Comparison of ENCODE assay signal across 1 cellular context in the genomic region with DNA sequence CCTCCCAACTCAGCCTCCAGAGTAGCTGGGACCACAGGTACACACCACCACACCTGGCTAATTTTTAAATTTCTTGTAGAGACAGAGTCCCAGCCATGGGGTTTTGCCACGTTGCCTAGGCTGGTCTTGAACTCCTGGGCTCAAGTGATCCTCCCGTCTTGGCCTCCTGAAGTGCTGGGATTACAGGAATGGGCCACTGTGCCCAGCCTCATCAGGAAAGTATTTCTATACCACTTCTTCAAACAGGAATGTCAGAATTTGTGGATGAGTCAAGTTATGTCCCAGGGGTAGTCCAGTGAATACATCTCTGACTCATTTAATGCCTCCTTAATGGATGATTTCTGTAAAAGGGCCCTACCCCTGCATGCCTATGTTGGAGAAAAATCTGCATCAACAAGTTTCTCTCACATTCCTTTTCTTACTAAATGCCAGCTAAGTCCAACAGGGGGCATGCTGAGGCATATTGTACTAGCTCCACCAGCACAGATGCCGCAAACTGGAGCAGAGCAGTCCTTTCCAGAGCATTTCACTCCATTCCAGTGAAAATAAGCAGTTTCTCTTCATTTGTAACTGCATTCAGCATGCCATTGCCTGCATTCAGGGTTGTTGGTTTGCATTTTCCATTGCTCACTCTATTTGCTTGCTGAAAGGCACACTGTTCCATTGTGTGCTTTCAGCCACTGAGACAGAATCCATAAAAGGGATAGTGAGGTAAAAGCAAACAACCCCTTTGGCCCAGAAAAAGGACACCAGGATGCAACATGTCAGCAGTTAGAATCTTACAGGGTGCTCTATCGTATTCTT.
A peak's percentile ranks its signal among the peaks of the same experiment; 100 is the strongest.
TF ChIP-seq lines count a peak whose summit lies in the region.

No MANE protein-coding gene starts in this region.

TF ChIP-seq in HepG2, 621 proteins besides CTCF, POLR2A, EP300 and RAD21 (continued from another document and continues in another):
- peak; percentile 49; the same call in 1 of the 2 replicates for TF ChIP-seq TBX3 (IDR thresholded peaks at IDR 0.05; ENCODE audit: borderline replicate concordance)
- no peak for TF ChIP-seq SIN3B (IDR thresholded peaks at IDR 0.05; ENCODE audit: low read length)
- no peak for TF ChIP-seq EZH2 (conservative IDR thresholded peaks at IDR 0.05; ENCODE audit: low read depth, low read length)
- no peak for TF ChIP-seq BORCS8-MEF2B (CRISPR knock-in tag; IDR thresholded peaks at IDR 0.05)
- TF ChIP-seq ZNF205 (CRISPR knock-in tag; IDR thresholded peaks at IDR 0.05), result 0 out of 2 replicates have a peak, but pooled peaks have one; percentile 30
- TF ChIP-seq ZBTB39 (CRISPR knock-in tag; IDR thresholded peaks at IDR 0.05), result no peak
- TF ChIP-seq ZFAT (CRISPR knock-in tag; conservative IDR thresholded peaks at IDR 0.05), result no peak
- TF ChIP-seq ZKSCAN1 (IDR thresholded peaks at IDR 0.05; ENCODE audit: low read length), result 0 out of 2 replicates have a peak, but pooled peaks have one; percentile 10
- peak; percentile 62; the same call in 1 of the 2 replicates for TF ChIP-seq MAFF (IDR thresholded peaks at IDR 0.05; ENCODE audit: low read depth, low read length)
- TF ChIP-seq ZNF878 (CRISPR knock-in tag; IDR thresholded peaks at IDR 0.05), result 0 out of 2 replicates have a peak, but pooled peaks have one; percentile 48
- no peak for TF ChIP-seq ZFP91 (CRISPR knock-in tag; IDR thresholded peaks at IDR 0.05; ENCODE audit: borderline replicate concordance)
- TF ChIP-seq ATF2 (CRISPR knock-in tag; IDR thresholded peaks at IDR 0.05), result no peak; the same call in 1 of the 2 replicates
- TF ChIP-seq ZBTB7B (CRISPR knock-in tag; IDR thresholded peaks at IDR 0.05), result no peak
- TF ChIP-seq, protein P1, sequence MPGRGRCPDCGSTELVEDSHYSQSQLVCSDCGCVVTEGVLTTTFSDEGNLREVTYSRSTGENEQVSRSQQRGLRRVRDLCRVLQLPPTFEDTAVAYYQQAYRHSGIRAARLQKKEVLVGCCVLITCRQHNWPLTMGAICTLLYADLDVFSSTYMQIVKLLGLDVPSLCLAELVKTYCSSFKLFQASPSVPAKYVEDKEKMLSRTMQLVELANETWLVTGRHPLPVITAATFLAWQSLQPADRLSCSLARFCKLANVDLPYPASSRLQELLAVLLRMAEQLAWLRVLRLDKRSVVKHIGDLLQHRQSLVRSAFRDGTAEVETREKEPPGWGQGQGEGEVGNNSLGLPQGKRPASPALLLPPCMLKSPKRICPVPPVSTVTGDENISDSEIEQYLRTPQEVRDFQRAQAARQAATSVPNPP (CRISPR knock-in tag; IDR thresholded peaks at IDR 0.05), result no peak
- no peak for TF ChIP-seq ZNF724P (CRISPR knock-in tag; IDR thresholded peaks at IDR 0.05; ENCODE audit: borderline replicate concordance)
- TF ChIP-seq CHD2 (IDR thresholded peaks at IDR 0.05; ENCODE audit: low read depth, low read length), result no peak
- no peak for TF ChIP-seq ZXDC (CRISPR knock-in tag; IDR thresholded peaks at IDR 0.05)
- TF ChIP-seq ZNF790 (CRISPR knock-in tag; IDR thresholded peaks at IDR 0.05; ENCODE audit: borderline replicate concordance), result no peak
- TF ChIP-seq, protein P2, sequence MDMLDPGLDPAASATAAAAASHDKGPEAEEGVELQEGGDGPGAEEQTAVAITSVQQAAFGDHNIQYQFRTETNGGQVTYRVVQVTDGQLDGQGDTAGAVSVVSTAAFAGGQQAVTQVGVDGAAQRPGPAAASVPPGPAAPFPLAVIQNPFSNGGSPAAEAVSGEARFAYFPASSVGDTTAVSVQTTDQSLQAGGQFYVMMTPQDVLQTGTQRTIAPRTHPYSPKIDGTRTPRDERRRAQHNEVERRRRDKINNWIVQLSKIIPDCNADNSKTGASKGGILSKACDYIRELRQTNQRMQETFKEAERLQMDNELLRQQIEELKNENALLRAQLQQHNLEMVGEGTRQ (IDR thresholded peaks at IDR 0.05; ENCODE audit: low read depth, low read length), result no peak
- TF ChIP-seq, protein P2 (CRISPR knock-in tag; IDR thresholded peaks at IDR 0.05; ENCODE audit: borderline replicate concordance), result no peak; the same call in 1 of the 2 replicates
- TF ChIP-seq, protein P3, sequence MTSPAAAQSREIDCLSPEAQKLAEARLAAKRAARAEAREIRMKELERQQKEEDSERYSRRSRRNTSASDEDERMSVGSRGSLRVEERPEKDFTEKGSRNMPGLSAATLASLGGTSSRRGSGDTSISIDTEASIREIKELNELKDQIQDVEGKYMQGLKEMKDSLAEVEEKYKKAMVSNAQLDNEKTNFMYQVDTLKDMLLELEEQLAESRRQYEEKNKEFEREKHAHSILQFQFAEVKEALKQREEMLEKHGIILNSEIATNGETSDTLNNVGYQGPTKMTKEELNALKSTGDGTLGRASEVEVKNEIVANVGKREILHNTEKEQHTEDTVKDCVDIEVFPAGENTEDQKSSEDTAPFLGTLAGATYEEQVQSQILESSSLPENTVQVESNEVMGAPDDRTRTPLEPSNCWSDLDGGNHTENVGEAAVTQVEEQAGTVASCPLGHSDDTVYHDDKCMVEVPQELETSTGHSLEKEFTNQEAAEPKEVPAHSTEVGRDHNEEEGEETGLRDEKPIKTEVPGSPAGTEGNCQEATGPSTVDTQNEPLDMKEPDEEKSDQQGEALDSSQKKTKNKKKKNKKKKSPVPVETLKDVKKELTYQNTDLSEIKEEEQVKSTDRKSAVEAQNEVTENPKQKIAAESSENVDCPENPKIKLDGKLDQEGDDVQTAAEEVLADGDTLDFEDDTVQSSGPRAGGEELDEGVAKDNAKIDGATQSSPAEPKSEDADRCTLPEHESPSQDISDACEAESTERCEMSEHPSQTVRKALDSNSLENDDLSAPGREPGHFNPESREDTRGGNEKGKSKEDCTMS (CRISPR knock-in tag; conservative IDR thresholded peaks at IDR 0.05), result no peak
- TF ChIP-seq ASH2L (IDR thresholded peaks at IDR 0.05; ENCODE audit: insufficient read length, low read depth, low read length), result peak; percentile 64
- 0 out of 2 replicates have a peak, but pooled peaks have one; percentile 29 for TF ChIP-seq MIER3 (CRISPR knock-in tag; IDR thresholded peaks at IDR 0.05; ENCODE audit: borderline replicate concordance)
- TF ChIP-seq NR2F2 (IDR thresholded peaks at IDR 0.05; ENCODE audit: borderline replicate concordance, low read depth), result no peak
- TF ChIP-seq RXRA (CRISPR knock-in tag; IDR thresholded peaks at IDR 0.05), result no peak; the same call in 1 of the 2 replicates
- no peak for TF ChIP-seq NR2F6 (IDR thresholded peaks at IDR 0.05)
- TF ChIP-seq NR2F6 (CRISPR knock-in tag; IDR thresholded peaks at IDR 0.05), result peak; percentile 29; the same call in 1 of the 2 replicates
- 0 out of 2 replicates have a peak, but pooled peaks have one; percentile 6 for TF ChIP-seq KDM1A (CRISPR knock-in tag; IDR thresholded peaks at IDR 0.05)
- no peak for TF ChIP-seq ZNF563 (CRISPR knock-in tag; IDR thresholded peaks at IDR 0.05)
- TF ChIP-seq CBX5 (CRISPR knock-in tag; IDR thresholded peaks at IDR 0.05; ENCODE audit: borderline replicate concordance), result no peak
- TF ChIP-seq, protein P4, sequence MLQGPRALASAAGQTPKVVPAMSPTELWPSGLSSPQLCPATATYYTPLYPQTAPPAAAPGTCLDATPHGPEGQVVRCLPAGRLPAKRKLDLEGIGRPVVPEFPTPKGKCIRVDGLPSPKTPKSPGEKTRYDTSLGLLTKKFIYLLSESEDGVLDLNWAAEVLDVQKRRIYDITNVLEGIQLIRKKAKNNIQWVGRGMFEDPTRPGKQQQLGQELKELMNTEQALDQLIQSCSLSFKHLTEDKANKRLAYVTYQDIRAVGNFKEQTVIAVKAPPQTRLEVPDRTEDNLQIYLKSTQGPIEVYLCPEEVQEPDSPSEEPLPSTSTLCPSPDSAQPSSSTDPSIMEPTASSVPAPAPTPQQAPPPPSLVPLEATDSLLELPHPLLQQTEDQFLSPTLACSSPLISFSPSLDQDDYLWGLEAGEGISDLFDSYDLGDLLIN (CRISPR knock-in tag; IDR thresholded peaks at IDR 0.05; ENCODE audit: borderline replicate concordance), result no peak
- no peak for TF ChIP-seq NFE2L1 (CRISPR knock-in tag; IDR thresholded peaks at IDR 0.05; ENCODE audit: borderline replicate concordance)
- no peak for TF ChIP-seq ZNF530 (CRISPR knock-in tag; IDR thresholded peaks at IDR 0.05; ENCODE audit: low read depth)
- no peak for TF ChIP-seq ZNF264 (CRISPR knock-in tag; IDR thresholded peaks at IDR 0.05)
- TF ChIP-seq ZBTB4 (CRISPR knock-in tag; IDR thresholded peaks at IDR 0.05; ENCODE audit: borderline replicate concordance), result no peak
- TF ChIP-seq HNF4G (IDR thresholded peaks at IDR 0.05; ENCODE audit: borderline replicate concordance, low read depth, low read length), result no peak
- TF ChIP-seq HNF4G (CRISPR knock-in tag; IDR thresholded peaks at IDR 0.05; ENCODE audit: borderline replicate concordance, low read depth), result no peak
